Comparison of ENCODE assay signal across 8 cellular contexts in genomic region chrX:38561126-38561868, GRCh38. TPM values are rescaled to one million over a fixed set of nuclear protein-coding genes. Genes with fewer than 3 reads are reported as not detected.
DNase-seq lines count a peak whose midpoint lies in the region; ATAC-seq lines count a peak whose summit lies in the region.

Gene TSPAN7, plus strand, starts transcription at chrX:38561542. Its CDS starts 5 bp downstream, at chrX:38561547.

- H3K4me3 Mint-ChIP-seq in activated CD4-positive, alpha-beta T cell treated with anti-CD3 and anti-CD28 coated beads for 36 hours, result peak within 1 kb of the TSS; percentile 76

- no peaks in the 10 kb centered on the region for H3K4me1 Mint-ChIP-seq in activated CD4-positive, alpha-beta T cell treated with anti-CD3 and anti-CD28 coated beads for 36 hours

- H3K9me3 Mint-ChIP-seq in activated CD4-positive, alpha-beta T cell treated with anti-CD3 and anti-CD28 coated beads for 36 hours (ENCODE audit: low read depth), result no peaks in the 10 kb centered on the region

- no peak within 1 kb of the TSS for H3K27ac Mint-ChIP-seq in activated CD4-positive, alpha-beta T cell treated with anti-CD3 and anti-CD28 coated beads for 36 hours

- intact Hi-C loops in activated CD4-positive, alpha-beta T cell treated with anti-CD3 and anti-CD28 coated beads for 36 hours (cut with DNase I, micrococcal nuclease), result loop anchor here in 1 of 2 experiments (1.0 kb wide), 1 partner anchor 234 kb away; the partner anchor contains the start of gene RPGR

- CTCF ChIA-PET in activated CD4-positive, alpha-beta T cell treated with anti-CD3 and anti-CD28 coated beads for 36 hours (lab: Charles Lee), result interaction anchor here (0.6 kb wide), 1 partner anchor 77 kb away, joined by 4 read pairs; no protein-coding TSS in a partner anchor

- H3K27me3 Mint-ChIP-seq in activated CD4-positive, alpha-beta T cell treated with anti-CD3 and anti-CD28 coated beads for 36 hours, result no peaks in the 10 kb centered on the region

- POLR2A ChIA-PET in activated CD4-positive, alpha-beta T cell treated with anti-CD3 and anti-CD28 coated beads for 36 hours (lab: Charles Lee), result interaction anchor here (0.7 kb wide), 1 partner anchor 223 kb away, joined by 4 read pairs; no protein-coding TSS in a partner anchor

- H3K36me3 Mint-ChIP-seq in activated CD4-positive, alpha-beta T cell treated with anti-CD3 and anti-CD28 coated beads for 36 hours (ENCODE audit: low read depth), result no peaks in the 10 kb centered on the region

- peak; percentile 92 for ATAC-seq in HG02885 (IDR thresholded peaks at IDR 0.05; ENCODE audit: poor library complexity, unreplicated experiment)
- ATAC-seq in activated CD4-positive, alpha-beta T cell treated with anti-CD3 and anti-CD28 coated beads for 36 hours, result peak; percentile 96

- DNase-seq in GM04504 (ENCODE audit: low read depth), result peak; percentile 5
- peak; percentile 77 for DNase-seq in NCI-H2171 (lab: John Stamatoyannopoulos, UW)
- peak; percentile 89 for DNase-seq in activated CD4-positive, alpha-beta T cell treated with anti-CD3 and anti-CD28 coated beads for 36 hours
- DNase-seq in cerebellum (ENCODE audit: low spot score), result peak; percentile 80
- peak; percentile 9 for DNase-seq in kidney glomerular epithelial cell (lab: John Stamatoyannopoulos, UW)
- peak; percentile 59 to 69 (median 62) for DNase-seq in stimulated activated CD4-positive, alpha-beta T cell treated with anti-CD3 and anti-CD28 coated beads, Interleukin-12 subunit alpha, Interleukin-12 subunit beta, amount 100 ng/mL, for 48 hours (ENCODE audit: low read depth in 2 of 3, low spot score in 1 of 3)
- no peak for DNase-seq in dedifferentiated amniotic fluid mesenchymal stem cell (ENCODE audit: extremely low spot score)

RNA-seq across cellular contexts. Expression of gene TSPAN7, which starts in this region (rescaled TPM):
- under 1 TPM; 0.42 to 0.85 TPM for total RNA-seq in activated CD4-positive, alpha-beta T cell treated with anti-CD3 and anti-CD28 coated beads for 36 hours
- total RNA-seq in cerebellum, result 102 TPM

Comparison
In these comparisons a context has a peak if more than half of its experiments do, and no peak if none do; other contexts are left out.
1. RNA of gene TSPAN7 (total RNA-seq): 102 TPM in cerebellum (single experiment); 0.42 to 0.85 TPM in activated CD4-positive, alpha-beta T cell treated with anti-CD3 and anti-CD28 coated beads for 36 hours; every median in the first group is over 10 times any median in the second.
2. Peak in DNase-seq and ATAC-seq in activated CD4-positive, alpha-beta T cell treated with anti-CD3 and anti-CD28 coated beads for 36 hours; RNA of the gene not detected or under 1 TPM.